In the genomic region with DNA sequence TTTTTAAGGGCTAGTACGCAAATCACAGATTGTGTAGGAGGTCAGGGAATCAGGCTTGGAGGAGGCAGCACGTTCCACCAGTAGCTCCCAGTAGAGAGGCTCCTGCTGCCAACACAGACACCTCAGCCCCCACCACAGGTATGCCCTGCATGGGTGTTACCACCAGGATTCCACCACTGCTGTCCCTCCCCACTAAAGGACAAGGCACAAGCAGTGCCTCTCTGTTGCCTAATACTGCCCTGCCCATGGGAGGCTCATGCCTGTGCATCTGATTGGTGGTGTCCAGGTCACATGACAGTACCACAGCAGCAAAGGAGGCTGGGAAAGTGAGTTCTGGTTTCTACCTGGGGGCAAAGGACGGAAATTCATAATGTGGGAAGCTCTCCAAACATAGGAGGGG, we compare ENCODE assay signal across 1 cellular context.
TF ChIP-seq lines count a peak whose summit lies in the region.

No MANE protein-coding gene starts in this region.

TF ChIP-seq in K562, 482 proteins besides CTCF, POLR2A, EP300 and RAD21:
- TF ChIP-seq ZNF143 (CRISPR knock-in tag; IDR thresholded peaks at IDR 0.05): peak; percentile 51; the same call in 1 of the 2 replicates
- no peak for TF ChIP-seq U2AF2 (optimal IDR thresholded peaks at IDR 0.05; ENCODE audit: low read depth, low read length)
- TF ChIP-seq, protein P1, sequence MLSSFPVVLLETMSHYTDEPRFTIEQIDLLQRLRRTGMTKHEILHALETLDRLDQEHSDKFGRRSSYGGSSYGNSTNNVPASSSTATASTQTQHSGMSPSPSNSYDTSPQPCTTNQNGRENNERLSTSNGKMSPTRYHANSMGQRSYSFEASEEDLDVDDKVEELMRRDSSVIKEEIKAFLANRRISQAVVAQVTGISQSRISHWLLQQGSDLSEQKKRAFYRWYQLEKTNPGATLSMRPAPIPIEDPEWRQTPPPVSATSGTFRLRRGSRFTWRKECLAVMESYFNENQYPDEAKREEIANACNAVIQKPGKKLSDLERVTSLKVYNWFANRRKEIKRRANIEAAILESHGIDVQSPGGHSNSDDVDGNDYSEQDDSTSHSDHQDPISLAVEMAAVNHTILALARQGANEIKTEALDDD (IDR thresholded peaks at IDR 0.05): no peak
- TF ChIP-seq, protein P2, sequence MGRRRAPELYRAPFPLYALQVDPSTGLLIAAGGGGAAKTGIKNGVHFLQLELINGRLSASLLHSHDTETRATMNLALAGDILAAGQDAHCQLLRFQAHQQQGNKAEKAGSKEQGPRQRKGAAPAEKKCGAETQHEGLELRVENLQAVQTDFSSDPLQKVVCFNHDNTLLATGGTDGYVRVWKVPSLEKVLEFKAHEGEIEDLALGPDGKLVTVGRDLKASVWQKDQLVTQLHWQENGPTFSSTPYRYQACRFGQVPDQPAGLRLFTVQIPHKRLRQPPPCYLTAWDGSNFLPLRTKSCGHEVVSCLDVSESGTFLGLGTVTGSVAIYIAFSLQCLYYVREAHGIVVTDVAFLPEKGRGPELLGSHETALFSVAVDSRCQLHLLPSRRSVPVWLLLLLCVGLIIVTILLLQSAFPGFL (CRISPR knock-in tag; IDR thresholded peaks at IDR 0.05): no peak
- TF ChIP-seq ZNF586 (CRISPR knock-in tag; conservative IDR thresholded peaks at IDR 0.05): no peak
- no peak for TF ChIP-seq RUNX1 (IDR thresholded peaks at IDR 0.05; ENCODE audit: low read depth)
- TF ChIP-seq HCFC1 (IDR thresholded peaks at IDR 0.05; ENCODE audit: low read depth, low read length): peak; percentile 69
- TF ChIP-seq NFYB (IDR thresholded peaks at IDR 0.05; ENCODE audit: extremely low read depth, insufficient read length): peak; percentile 79
- TF ChIP-seq TOE1 (IDR thresholded peaks at IDR 0.05; ENCODE audit: borderline replicate concordance): peak; percentile 69; the same call in 1 of the 2 replicates
- no peak for TF ChIP-seq TOE1 (CRISPR knock-in tag; IDR thresholded peaks at IDR 0.05; ENCODE audit: borderline replicate concordance, low read depth)
- no peak for TF ChIP-seq TRIM24 (IDR thresholded peaks at IDR 0.05)
- peak; percentile 75 for TF ChIP-seq RAD51 (IDR thresholded peaks at IDR 0.05; ENCODE audit: borderline replicate concordance, low read depth)
- TF ChIP-seq, protein P3, sequence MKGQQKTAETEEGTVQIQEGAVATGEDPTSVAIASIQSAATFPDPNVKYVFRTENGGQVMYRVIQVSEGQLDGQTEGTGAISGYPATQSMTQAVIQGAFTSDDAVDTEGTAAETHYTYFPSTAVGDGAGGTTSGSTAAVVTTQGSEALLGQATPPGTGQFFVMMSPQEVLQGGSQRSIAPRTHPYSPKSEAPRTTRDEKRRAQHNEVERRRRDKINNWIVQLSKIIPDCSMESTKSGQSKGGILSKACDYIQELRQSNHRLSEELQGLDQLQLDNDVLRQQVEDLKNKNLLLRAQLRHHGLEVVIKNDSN (CRISPR knock-in tag; IDR thresholded peaks at IDR 0.05): peak; percentile 68
- TF ChIP-seq, protein P4, sequence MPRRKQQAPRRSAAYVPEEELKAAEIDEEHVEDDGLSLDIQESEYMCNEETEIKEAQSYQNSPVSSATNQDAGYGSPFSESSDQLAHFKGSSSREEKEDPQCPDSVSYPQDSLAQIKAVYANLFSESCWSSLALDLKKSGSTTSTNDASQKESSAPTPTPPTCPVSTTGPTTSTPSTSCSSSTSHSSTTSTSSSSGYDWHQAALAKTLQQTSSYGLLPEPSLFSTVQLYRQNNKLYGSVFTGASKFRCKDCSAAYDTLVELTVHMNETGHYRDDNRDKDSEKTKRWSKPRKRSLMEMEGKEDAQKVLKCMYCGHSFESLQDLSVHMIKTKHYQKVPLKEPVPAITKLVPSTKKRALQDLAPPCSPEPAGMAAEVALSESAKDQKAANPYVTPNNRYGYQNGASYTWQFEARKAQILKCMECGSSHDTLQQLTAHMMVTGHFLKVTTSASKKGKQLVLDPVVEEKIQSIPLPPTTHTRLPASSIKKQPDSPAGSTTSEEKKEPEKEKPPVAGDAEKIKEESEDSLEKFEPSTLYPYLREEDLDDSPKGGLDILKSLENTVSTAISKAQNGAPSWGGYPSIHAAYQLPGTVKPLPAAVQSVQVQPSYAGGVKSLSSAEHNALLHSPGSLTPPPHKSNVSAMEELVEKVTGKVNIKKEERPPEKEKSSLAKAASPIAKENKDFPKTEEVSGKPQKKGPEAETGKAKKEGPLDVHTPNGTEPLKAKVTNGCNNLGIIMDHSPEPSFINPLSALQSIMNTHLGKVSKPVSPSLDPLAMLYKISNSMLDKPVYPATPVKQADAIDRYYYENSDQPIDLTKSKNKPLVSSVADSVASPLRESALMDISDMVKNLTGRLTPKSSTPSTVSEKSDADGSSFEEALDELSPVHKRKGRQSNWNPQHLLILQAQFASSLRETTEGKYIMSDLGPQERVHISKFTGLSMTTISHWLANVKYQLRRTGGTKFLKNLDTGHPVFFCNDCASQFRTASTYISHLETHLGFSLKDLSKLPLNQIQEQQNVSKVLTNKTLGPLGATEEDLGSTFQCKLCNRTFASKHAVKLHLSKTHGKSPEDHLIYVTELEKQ (CRISPR knock-in tag; IDR thresholded peaks at IDR 0.05): no peak
- TF ChIP-seq, protein P5, sequence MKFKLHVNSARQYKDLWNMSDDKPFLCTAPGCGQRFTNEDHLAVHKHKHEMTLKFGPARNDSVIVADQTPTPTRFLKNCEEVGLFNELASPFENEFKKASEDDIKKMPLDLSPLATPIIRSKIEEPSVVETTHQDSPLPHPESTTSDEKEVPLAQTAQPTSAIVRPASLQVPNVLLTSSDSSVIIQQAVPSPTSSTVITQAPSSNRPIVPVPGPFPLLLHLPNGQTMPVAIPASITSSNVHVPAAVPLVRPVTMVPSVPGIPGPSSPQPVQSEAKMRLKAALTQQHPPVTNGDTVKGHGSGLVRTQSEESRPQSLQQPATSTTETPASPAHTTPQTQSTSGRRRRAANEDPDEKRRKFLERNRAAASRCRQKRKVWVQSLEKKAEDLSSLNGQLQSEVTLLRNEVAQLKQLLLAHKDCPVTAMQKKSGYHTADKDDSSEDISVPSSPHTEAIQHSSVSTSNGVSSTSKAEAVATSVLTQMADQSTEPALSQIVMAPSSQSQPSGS (CRISPR knock-in tag; IDR thresholded peaks at IDR 0.05): no peak
- TF ChIP-seq, protein P6, sequence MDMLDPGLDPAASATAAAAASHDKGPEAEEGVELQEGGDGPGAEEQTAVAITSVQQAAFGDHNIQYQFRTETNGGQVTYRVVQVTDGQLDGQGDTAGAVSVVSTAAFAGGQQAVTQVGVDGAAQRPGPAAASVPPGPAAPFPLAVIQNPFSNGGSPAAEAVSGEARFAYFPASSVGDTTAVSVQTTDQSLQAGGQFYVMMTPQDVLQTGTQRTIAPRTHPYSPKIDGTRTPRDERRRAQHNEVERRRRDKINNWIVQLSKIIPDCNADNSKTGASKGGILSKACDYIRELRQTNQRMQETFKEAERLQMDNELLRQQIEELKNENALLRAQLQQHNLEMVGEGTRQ (CRISPR knock-in tag; IDR thresholded peaks at IDR 0.05): peak; percentile 85
- peak; percentile 16 to 32; a peak in 1 of 4 replicates for TF ChIP-seq SIX5 (IDR thresholded peaks at IDR 0.05; ENCODE audit: borderline replicate concordance in 1 of 2, insufficient read depth in 1 of 2, low read depth in 1 of 2, low read length in 2 of 2)
- TF ChIP-seq, protein P7, sequence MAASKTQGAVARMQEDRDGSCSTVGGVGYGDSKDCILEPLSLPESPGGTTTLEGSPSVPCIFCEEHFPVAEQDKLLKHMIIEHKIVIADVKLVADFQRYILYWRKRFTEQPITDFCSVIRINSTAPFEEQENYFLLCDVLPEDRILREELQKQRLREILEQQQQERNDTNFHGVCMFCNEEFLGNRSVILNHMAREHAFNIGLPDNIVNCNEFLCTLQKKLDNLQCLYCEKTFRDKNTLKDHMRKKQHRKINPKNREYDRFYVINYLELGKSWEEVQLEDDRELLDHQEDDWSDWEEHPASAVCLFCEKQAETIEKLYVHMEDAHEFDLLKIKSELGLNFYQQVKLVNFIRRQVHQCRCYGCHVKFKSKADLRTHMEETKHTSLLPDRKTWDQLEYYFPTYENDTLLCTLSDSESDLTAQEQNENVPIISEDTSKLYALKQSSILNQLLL (CRISPR knock-in tag; IDR thresholded peaks at IDR 0.05; ENCODE audit: borderline replicate concordance): no peak
- TF ChIP-seq, protein P8, sequence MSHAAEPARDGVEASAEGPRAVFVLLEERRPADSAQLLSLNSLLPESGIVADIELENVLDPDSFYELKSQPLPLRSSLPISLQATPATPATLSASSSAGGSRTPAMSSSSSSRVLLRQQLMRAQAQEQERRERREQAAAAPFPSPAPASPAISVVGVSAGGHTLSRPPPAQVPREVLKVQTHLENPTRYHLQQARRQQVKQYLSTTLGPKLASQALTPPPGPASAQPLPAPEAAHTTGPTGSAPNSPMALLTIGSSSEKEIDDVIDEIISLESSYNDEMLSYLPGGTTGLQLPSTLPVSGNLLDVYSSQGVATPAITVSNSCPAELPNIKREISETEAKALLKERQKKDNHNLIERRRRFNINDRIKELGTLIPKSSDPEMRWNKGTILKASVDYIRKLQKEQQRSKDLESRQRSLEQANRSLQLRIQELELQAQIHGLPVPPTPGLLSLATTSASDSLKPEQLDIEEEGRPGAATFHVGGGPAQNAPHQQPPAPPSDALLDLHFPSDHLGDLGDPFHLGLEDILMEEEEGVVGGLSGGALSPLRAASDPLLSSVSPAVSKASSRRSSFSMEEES (CRISPR knock-in tag; IDR thresholded peaks at IDR 0.05): peak; percentile 75
TF ChIP-seq in K562: peak in this region for 9.
